In the genomic region with DNA sequence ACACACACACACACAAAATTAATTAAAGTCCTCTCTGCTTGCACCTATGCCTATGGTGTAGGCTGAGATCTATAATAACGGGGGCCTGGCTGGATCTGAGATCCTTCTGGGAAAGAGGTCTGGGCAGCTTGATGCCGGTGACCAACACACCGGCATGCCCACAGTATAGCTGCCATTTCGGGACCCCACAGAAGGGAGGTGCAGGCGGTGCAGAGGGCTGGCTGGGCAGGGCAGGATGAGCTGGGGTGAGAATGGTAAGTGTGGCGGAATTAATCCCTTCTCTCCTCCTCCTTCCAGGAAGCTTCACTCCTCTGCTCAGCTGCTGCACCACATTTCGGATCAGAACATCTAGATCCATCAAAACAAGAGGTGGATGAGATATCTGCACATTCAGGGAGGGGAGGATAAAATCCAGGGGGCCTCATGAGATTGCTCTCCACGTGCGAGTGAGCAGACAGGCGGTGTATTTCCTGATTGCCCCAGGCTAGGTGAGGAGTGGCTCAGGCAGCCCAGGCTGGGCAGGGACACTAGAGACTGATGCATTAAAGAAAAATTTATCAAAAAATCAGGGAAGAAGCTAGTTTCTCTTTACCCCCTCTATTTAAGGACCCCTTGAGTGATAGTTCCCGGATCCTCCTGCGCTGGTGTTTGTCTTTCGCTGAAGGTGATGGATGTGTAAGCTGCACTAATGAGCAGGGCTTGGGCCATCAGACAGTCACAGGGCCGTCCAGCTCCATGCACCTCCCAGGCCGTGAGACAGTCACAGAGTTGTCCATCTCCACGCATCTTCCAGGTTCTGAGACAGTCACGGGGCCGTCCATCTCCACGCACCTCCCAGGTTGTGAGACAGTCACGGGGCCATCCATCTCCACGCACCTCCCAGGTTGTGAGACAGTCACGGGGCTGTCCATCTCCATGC, we compare ENCODE assay signal across 23 cellular contexts.
DNase-seq lines count a peak whose midpoint lies in the region; ATAC-seq, FAIRE-seq and TF ChIP-seq lines count a peak whose summit lies in the region.
"Had no signal": no experiment of that assay in that cellular context is flagged by ENCODE, and none has a peak within 500 bp of the region (broad histone marks: within the 10 kb centered on the region; RNA-seq: fewer than 3 reads in every experiment).

No MANE protein-coding gene starts in this region.

- H3K27ac Mint-ChIP-seq in activated CD4-positive, alpha-beta memory T cell treated with anti-CD3 and anti-CD28 coated beads, Interleukin-2, amount 10 ng/mL, durations not matched to agents 7 days and 5 days, result no peak overlapping the region
- no peak overlapping the region for H3K27ac Mint-ChIP-seq in activated CD4-positive, alpha-beta memory T cell treated with anti-CD3 and anti-CD28 coated beads for 36 hours
- H3K27ac Mint-ChIP-seq in glutamatergic neuron (ENCODE audit: unreplicated experiment), result no peak overlapping the region
- H3K27ac Mint-ChIP-seq: activated CD8-positive, alpha-beta T cell treated with anti-CD3 and anti-CD28 coated beads, Interleukin-2, amount 10 ng/mL, durations not matched to agents 7 days and 5 days; activated T-helper 17 cell treated with anti-CD3 and anti-CD28 coated beads, Interleukin-2, amount 50 U/mL, for 72 hours; GM23338; T-helper 1 cell treated with Interleukin-12 subunit alpha and Interleukin-12 subunit beta and Interleukin-4 antibody, amounts not matched to agents 30 μg/mL and 1 μg/mL, for 36 hours had no signal

- ATAC-seq in esophagus mucosa, result no peak
- ATAC-seq: activated CD8-positive, alpha-beta T cell treated with anti-CD3 and anti-CD28 coated beads, Interleukin-2, amount 10 ng/mL, durations not matched to agents 7 days and 5 days; activated T-helper 17 cell treated with anti-CD3 and anti-CD28 coated beads, Interleukin-2, amount 50 U/mL, for 72 hours; GM23338; stimulated activated naive CD8-positive, alpha-beta T cell treated with anti-CD3 and anti-CD28 coated beads, Interleukin-15, Interleukin-2, amounts not matched to agents 100 U/mL and 50 U/mL, for 24 hours had no signal

- H3K9me3 Mint-ChIP-seq in activated CD4-positive, alpha-beta memory T cell treated with anti-CD3 and anti-CD28 coated beads, Interleukin-2, amount 10 ng/mL, durations not matched to agents 7 days and 5 days, result no peaks in the 10 kb centered on the region
- no peaks in the 10 kb centered on the region for H3K9me3 Mint-ChIP-seq in activated CD4-positive, alpha-beta memory T cell treated with anti-CD3 and anti-CD28 coated beads for 36 hours
- peaks cover 2% of the 10 kb centered on the region for H3K9me3 Mint-ChIP-seq in glutamatergic neuron (ENCODE audit: unreplicated experiment)
- H3K9me3 Mint-ChIP-seq: activated T-helper 17 cell treated with anti-CD3 and anti-CD28 coated beads, Interleukin-2, amount 50 U/mL, for 72 hours; GM23338; T-helper 1 cell treated with Interleukin-12 subunit alpha and Interleukin-12 subunit beta and Interleukin-4 antibody, amounts not matched to agents 30 μg/mL and 1 μg/mL, for 36 hours had no signal

- DNase-seq in activated CD4-positive, alpha-beta memory T cell treated with anti-CD3 and anti-CD28 coated beads, Interleukin-2, amount 10 ng/mL, durations not matched to agents 7 days and 5 days, result peak; percentile 3
- no peak for DNase-seq in activated CD4-positive, alpha-beta memory T cell treated with anti-CD3 and anti-CD28 coated beads for 36 hours
- peak; percentile 17 for DNase-seq in RWPE1 (ENCODE audit: low spot score)
- DNase-seq in glutamatergic neuron, result no peak
- DNase-seq in stimulated activated CD8-positive, alpha-beta memory T cell treated with anti-CD3 and anti-CD28 coated beads, Interleukin-4, amount 100 ng/mL, for 48 hours, result peak; percentile 13
- no peak for DNase-seq in NCI-H2196 treated with DMSO at 0.1 percent for 48 hours (lab: John Stamatoyannopoulos, UW; ENCODE audit: unreplicated experiment)
- DNase-seq in HTR-8/SVneo (ENCODE audit: insufficient read length, low spot score), result no peak
- DNase-seq: 8988T; activated CD8-positive, alpha-beta T cell treated with anti-CD3 and anti-CD28 coated beads, Interleukin-2, amount 10 ng/mL, durations not matched to agents 7 days and 5 days; Caco-2; esophagus squamous epithelium; Kasumi-1; NCI-H1105 treated with DMSO at 0.1 percent for 48 hours; NCI-H524; SIG-M5; stimulated activated naive CD8-positive, alpha-beta T cell treated with anti-CD3 and anti-CD28 coated beads, Interleukin-15, Interleukin-2, amounts not matched to agents 100 U/mL and 50 U/mL, for 24 hours had no signal

- no peak for FAIRE-seq in HTR-8/SVneo (lab: Jason Lieb, UNC)

- TF ChIP-seq CTCF in RWPE1 (conservative IDR thresholded peaks at IDR 0.05; ENCODE audit: low read depth) (no peak), glutamatergic neuron (IDR thresholded peaks at IDR 0.05; ENCODE audit: partially characterized antibody, unreplicated experiment) (no peak)

- H3K36me3 Mint-ChIP-seq in activated CD4-positive, alpha-beta memory T cell treated with anti-CD3 and anti-CD28 coated beads, Interleukin-2, amount 10 ng/mL, durations not matched to agents 7 days and 5 days (ENCODE audit: low read depth), result no peaks in the 10 kb centered on the region
- H3K36me3 Mint-ChIP-seq in activated CD4-positive, alpha-beta memory T cell treated with anti-CD3 and anti-CD28 coated beads for 36 hours, result no peaks in the 10 kb centered on the region
- no peaks in the 10 kb centered on the region for H3K36me3 Mint-ChIP-seq in glutamatergic neuron (ENCODE audit: unreplicated experiment)

- H3K4me3 Mint-ChIP-seq in activated CD4-positive, alpha-beta memory T cell treated with anti-CD3 and anti-CD28 coated beads, Interleukin-2, amount 10 ng/mL, durations not matched to agents 7 days and 5 days, result no peak overlapping the region
- no peak overlapping the region for H3K4me3 Mint-ChIP-seq in activated CD4-positive, alpha-beta memory T cell treated with anti-CD3 and anti-CD28 coated beads for 36 hours
- H3K4me3 Mint-ChIP-seq in glutamatergic neuron (ENCODE audit: unreplicated experiment), result peak overlapping the region; percentile 40
- H3K4me3 Mint-ChIP-seq: activated CD8-positive, alpha-beta T cell treated with anti-CD3 and anti-CD28 coated beads, Interleukin-2, amount 10 ng/mL, durations not matched to agents 7 days and 5 days; activated T-helper 17 cell treated with anti-CD3 and anti-CD28 coated beads, Interleukin-2, amount 50 U/mL, for 72 hours; GM23338; T-helper 1 cell treated with Interleukin-12 subunit alpha and Interleukin-12 subunit beta and Interleukin-4 antibody, amounts not matched to agents 30 μg/mL and 1 μg/mL, for 36 hours had no signal

- CTCF ChIA-PET in activated CD4-positive, alpha-beta memory T cell treated with anti-CD3 and anti-CD28 coated beads, Interleukin-2, amount 10 ng/mL, durations not matched to agents 7 days and 5 days (lab: Charles Lee), result interaction anchor here (1.2 kb wide), 2 partner anchors 16 to 18 kb away, joined by 3 to 10 read pairs; no protein-coding TSS in a partner anchor
- CTCF ChIA-PET in activated CD4-positive, alpha-beta memory T cell treated with anti-CD3 and anti-CD28 coated beads for 36 hours (lab: Charles Lee), result interaction anchor here (0.8 kb wide), 1 partner anchor 17 kb away, joined by 3 read pairs; no protein-coding TSS in a partner anchor
- CTCF ChIA-PET in RWPE1 (lab: Yijun Ruan, JAX), result interaction anchor here (0.7 to 1.0 kb wide), 3 partner anchors 12 to 793 kb away, joined by 3 to 7 read pairs (median 6); no protein-coding TSS in a partner anchor

- intact Hi-C loops in activated CD4-positive, alpha-beta memory T cell treated with anti-CD3 and anti-CD28 coated beads for 36 hours (cut with micrococcal nuclease), result no loop called here

- peaks cover 6% of the 10 kb centered on the region for H3K27me3 Mint-ChIP-seq in activated CD4-positive, alpha-beta memory T cell treated with anti-CD3 and anti-CD28 coated beads, Interleukin-2, amount 10 ng/mL, durations not matched to agents 7 days and 5 days
- H3K27me3 Mint-ChIP-seq in activated CD4-positive, alpha-beta memory T cell treated with anti-CD3 and anti-CD28 coated beads for 36 hours, result peaks cover 25% of the 10 kb centered on the region
- H3K27me3 Mint-ChIP-seq in glutamatergic neuron (ENCODE audit: unreplicated experiment), result no peaks in the 10 kb centered on the region

- POLR2A ChIA-PET in activated CD4-positive, alpha-beta memory T cell treated with anti-CD3 and anti-CD28 coated beads, Interleukin-2, amount 10 ng/mL, durations not matched to agents 7 days and 5 days (lab: Charles Lee), result no interaction called here
- POLR2A ChIA-PET in activated CD4-positive, alpha-beta memory T cell treated with anti-CD3 and anti-CD28 coated beads for 36 hours (lab: Charles Lee), result no interaction called here
- POLR2A ChIA-PET in RWPE1 (lab: Yijun Ruan, JAX; ENCODE audit: low non-redundant PET), result no interaction called here

- peaks cover 20% of the 10 kb centered on the region for H3K4me1 Mint-ChIP-seq in activated CD4-positive, alpha-beta memory T cell treated with anti-CD3 and anti-CD28 coated beads, Interleukin-2, amount 10 ng/mL, durations not matched to agents 7 days and 5 days
- H3K4me1 Mint-ChIP-seq in activated CD4-positive, alpha-beta memory T cell treated with anti-CD3 and anti-CD28 coated beads for 36 hours (ENCODE audit: low read depth), result peaks cover 15% of the 10 kb centered on the region
- peaks cover 38% of the 10 kb centered on the region for H3K4me1 Mint-ChIP-seq in glutamatergic neuron (ENCODE audit: low read depth, unreplicated experiment)
- H3K4me1 Mint-ChIP-seq: activated T-helper 17 cell treated with anti-CD3 and anti-CD28 coated beads, Interleukin-2, amount 50 U/mL, for 72 hours had no signal

- no peak overlapping the region for H3K27ac ChIP-seq in RWPE1
- H3K27ac ChIP-seq: adrenal gland, esophagus squamous epithelium, ovary, tibial nerve had no signal

Comparison
In these comparisons a context has a peak if more than half of its experiments do, and no peak if none do; other contexts are left out.
1. DNase-seq: peak in activated CD4-positive, alpha-beta memory T cell treated with anti-CD3 and anti-CD28 coated beads, Interleukin-2, amount 10 ng/mL, durations not matched to agents 7 days and 5 days (single experiment), RWPE1 (single experiment) and stimulated activated CD8-positive, alpha-beta memory T cell treated with anti-CD3 and anti-CD28 coated beads, Interleukin-4, amount 100 ng/mL, for 48 hours (single experiment); none in activated CD4-positive, alpha-beta memory T cell treated with anti-CD3 and anti-CD28 coated beads for 36 hours (single experiment), glutamatergic neuron (single experiment), NCI-H2196 treated with DMSO at 0.1 percent for 48 hours (single experiment) and HTR-8/SVneo (single experiment).